In genomic region chr19:54208784-54209057, GRCh38 we compare ENCODE assay signal across 9 cellular contexts. TPM values are rescaled to one million over a fixed set of nuclear protein-coding genes. Genes with fewer than 3 reads are reported as not detected.
DNase-seq lines count a peak whose midpoint lies in the region; ATAC-seq and TF ChIP-seq lines count a peak whose summit lies in the region.
"Had no signal": no experiment of that assay in that cellular context is flagged by ENCODE, and none has a peak within 500 bp of the region (broad histone marks: within the 10 kb centered on the region; RNA-seq: fewer than 3 reads in every experiment).

No MANE protein-coding gene starts in this region.

- H3K79me2 ChIP-seq in trophoblast cell (ENCODE audit: control insufficient read depth, insufficient read depth, low read length, poor library complexity), result peaks cover 2% of the 10 kb centered on the region

- WGBS in endodermal cell (ENCODE audit: insufficient coverage in 1 of 2, insufficient read length in 1 of 2), 2 experiments, result 82 to 87% methylated on average over 7 to 8 of the region's 8 CpGs
- no CpG with 5 or more reads among the region's 8 CpGs for WGBS in trophoblast cell (ENCODE audit: extremely low coverage, insufficient coverage, insufficient read length)

- H3K79me1 ChIP-seq in trophoblast cell (ENCODE audit: low read length), result no peaks in the 10 kb centered on the region

- H3K14ac ChIP-seq in trophoblast cell (ENCODE audit: low read length), result no peak overlapping the region

- H3K36me3 ChIP-seq in Panc1 (ENCODE audit: control insufficient read depth, insufficient read depth, low read length) (peaks cover 21% of the 10 kb centered on the region), endodermal cell (ENCODE audit: control insufficient read depth, insufficient read depth, low read length) (peaks cover 40% of the 10 kb centered on the region), trophoblast cell (ENCODE audit: control insufficient read depth in 1 of 2, insufficient read depth in 2 of 2, low read length in 2 of 2) (peaks cover 45 to 65% of the 10 kb centered on the region in 2 experiments)

- no peak overlapping the region for H3K18ac ChIP-seq in trophoblast cell (ENCODE audit: low read length)

- BruUV-seq in Panc1 (replicated peaks; lab: Mats Ljungman, UMichigan), result no TSS peak

- no peak overlapping the region for H2AK5ac ChIP-seq in trophoblast cell (ENCODE audit: low read length)

- H3K9ac ChIP-seq in endodermal cell (ENCODE audit: extremely low read depth, low read length, poor library complexity, severe bottlenecking), result no peak overlapping the region
- no peak overlapping the region for H3K9ac ChIP-seq in trophoblast cell (ENCODE audit: low read length)

- H2BK12ac ChIP-seq in trophoblast cell (ENCODE audit: low read length), result no peak overlapping the region

- ATAC-seq in Panc1 (peak; percentile 32), HG02973 (IDR thresholded peaks at IDR 0.05; ENCODE audit: unreplicated experiment) (no peak), GM21825 (IDR thresholded peaks at IDR 0.05; ENCODE audit: unreplicated experiment) (no peak), GM19455 (IDR thresholded peaks at IDR 0.05; ENCODE audit: unreplicated experiment) (no peak)

- H2AFZ ChIP-seq in trophoblast cell (ENCODE audit: insufficient read depth, low read length, poor library complexity), result peak overlapping the region; percentile 23

- no peak overlapping the region for H3K4me3 Mint-ChIP-seq in endodermal cell

- CTCF ChIA-PET in Panc1 (lab: Charles Lee), result no interaction called here

- peaks cover 67% of the 10 kb centered on the region for H3K36me3 Mint-ChIP-seq in endodermal cell (ENCODE audit: low read depth)

- H3K9me3 ChIP-seq in Panc1 (ENCODE audit: control insufficient read depth, insufficient read depth, low read depth, low read length) (no peaks in the 10 kb centered on the region), endodermal cell (ENCODE audit: control insufficient read depth, low read length) (no peaks in the 10 kb centered on the region), trophoblast cell (ENCODE audit: insufficient read depth, low read depth, low read length) (no peaks in the 10 kb centered on the region)

- in situ Hi-C loops in Panc1 (cut with HindIII; ENCODE audit: low pct_unique_long_range_greater_than_20kb, low sequenced_read_pairs), result no loop called here

- H4K91ac ChIP-seq in trophoblast cell (ENCODE audit: low read depth, low read length), result no peak overlapping the region

- no peak overlapping the region for H2BK120ac ChIP-seq in trophoblast cell (ENCODE audit: insufficient read depth, low read length, poor library complexity)

- H3K27ac ChIP-seq in Panc1 (ENCODE audit: low read length) (peak overlapping the region; percentile 64; the same call in 1 of the 2 replicates), endodermal cell (ENCODE audit: low read depth, low read length) (peak overlapping the region; percentile 52), trophoblast cell (ENCODE audit: low read depth, low read length) (no peak overlapping the region)

- POLR2A ChIA-PET in Panc1 (lab: Charles Lee), result no interaction called here

- no peak overlapping the region for H3K4me2 ChIP-seq in trophoblast cell (ENCODE audit: low read length)

- H4K8ac ChIP-seq in trophoblast cell (ENCODE audit: low read depth, low read length), result no peak overlapping the region

- no peak overlapping the region for H3K4ac ChIP-seq in trophoblast cell (ENCODE audit: low read depth, low read length)

- no peaks in the 10 kb centered on the region for H3K9me3 Mint-ChIP-seq in endodermal cell

- H3K27me3 Mint-ChIP-seq in endodermal cell (ENCODE audit: insufficient read depth), result no peaks in the 10 kb centered on the region

- H3K27ac Mint-ChIP-seq in endodermal cell, result peak overlapping the region; percentile 91

- no peaks in the 10 kb centered on the region for H3K27me3 ChIP-seq in Panc1 (ENCODE audit: control insufficient read depth, insufficient read depth, low read length)
- H3K27me3 ChIP-seq in endodermal cell (ENCODE audit: control insufficient read depth, insufficient read depth, low read length, poor library complexity, severe bottlenecking), result no peaks in the 10 kb centered on the region
- H3K27me3 ChIP-seq in trophoblast cell (ENCODE audit: insufficient read depth, low read length), result no peaks in the 10 kb centered on the region

- peaks cover 31% of the 10 kb centered on the region for H3K4me1 Mint-ChIP-seq in endodermal cell

- H3K23ac ChIP-seq in trophoblast cell (ENCODE audit: low read length), result no peak overlapping the region

- H4K12ac ChIP-seq in trophoblast cell (ENCODE audit: low read depth, low read length), result no peak overlapping the region

- DNase-seq in DMS53 treated with DMSO at 0.1 percent for 48 hours (lab: John Stamatoyannopoulos, UW; ENCODE audit: unreplicated experiment), result peak; percentile 24
- DNase-seq in Panc1 (ENCODE audit: low read depth, low spot score), result no peak
- no peak for DNase-seq in endodermal cell
- peak in 1 of 2 donors; percentile 32 for DNase-seq in trophoblast cell
- no peak for DNase-seq in iPS-NIHi7 (ENCODE audit: extremely low spot score)

- H3K4me1 ChIP-seq in Panc1 (ENCODE audit: control insufficient read depth, insufficient read depth, low read length) (peaks cover 72% of the 10 kb centered on the region), endodermal cell (ENCODE audit: control insufficient read depth, insufficient read depth, low read length) (peaks cover 15% of the 10 kb centered on the region), trophoblast cell (ENCODE audit: control insufficient read depth in 1 of 2, insufficient read depth in 2 of 2, low read length in 2 of 2) (peaks cover 13 to 21% of the 10 kb centered on the region in 2 experiments)

- H3K4me3 ChIP-seq in Panc1 (ENCODE audit: low read depth in 2 of 2, low read length in 2 of 2) (no peak overlapping the region), endodermal cell (ENCODE audit: low read length) (no peak overlapping the region), trophoblast cell (ENCODE audit: low read depth, low read length) (no peak overlapping the region)

- TF ChIP-seq CTCF in Panc1 (IDR thresholded peaks at IDR 0.05) (no peak), endodermal cell (conservative IDR thresholded peaks at IDR 0.05) (no peak)

- H2BK5ac ChIP-seq in trophoblast cell (ENCODE audit: low read depth, low read length, poor library complexity), result no peak overlapping the region

- intact Hi-C loops in Panc1 (cut with micrococcal nuclease; ENCODE audit: unreplicated experiment), result no loop called here

RNA-seq across cellular contexts. Expression of gene RPS9, which starts 8.1 kb away (rescaled TPM):
- total RNA-seq in Panc1 (2021; ENCODE audit: unreplicated experiment), result 823 TPM
- 1,638 TPM for polyA plus RNA-seq in Panc1 (2012; ENCODE audit: insufficient read length)
- 1,000 to 10,000 TPM; 1,302 to 1,460 TPM for total RNA-seq in endodermal cell
- 1,601 TPM for polyA plus RNA-seq in endodermal cell (2013, experiment 1 of 2)
- polyA plus RNA-seq in endodermal cell (2013, experiment 2 of 2), result 1,537 TPM
- 1,462 and 1,531 TPM in 2 replicates for polyA plus RNA-seq in trophoblast cell (2013)

RNA-seq across cellular contexts. Expression of gene LILRB3, which starts 14.1 kb away (rescaled TPM):
- 0.18 TPM for total RNA-seq in Panc1 (2021; ENCODE audit: unreplicated experiment)
- 0.47 TPM for polyA plus RNA-seq in Panc1 (2012; ENCODE audit: insufficient read length)
- not detected for total RNA-seq in endodermal cell
- not detected for polyA plus RNA-seq in endodermal cell (2013, experiment 1 of 2)
- not detected for polyA plus RNA-seq in endodermal cell (2013, experiment 2 of 2)
- 0.33 and 0.50 TPM in 2 replicates for polyA plus RNA-seq in trophoblast cell (2013)
- total RNA-seq: renal cortical epithelial cell had no signal

RNA-seq across cellular contexts. Expression of gene TSEN34, which starts 17.6 kb away (rescaled TPM):
- total RNA-seq in Panc1 (2021; ENCODE audit: unreplicated experiment) (194 TPM), endodermal cell (10 to 100 TPM; 26.0 to 27.5 TPM)
- polyA plus RNA-seq in Panc1 (2012; ENCODE audit: insufficient read length), result 160 TPM
- polyA plus RNA-seq in endodermal cell (2013, experiment 1 of 2), result 47.2 TPM
- polyA plus RNA-seq in endodermal cell (2013, experiment 2 of 2), result 44.8 TPM
- 73.3 and 75.2 TPM in 2 replicates for polyA plus RNA-seq in trophoblast cell (2013)

RNA-seq across cellular contexts. Expression of gene MBOAT7, which starts 19.3 kb away (rescaled TPM):
- 264 TPM for total RNA-seq in Panc1 (2021; ENCODE audit: unreplicated experiment)
- 301 TPM for polyA plus RNA-seq in Panc1 (2012; ENCODE audit: insufficient read length)
- 100 to 1,000 TPM; 126 to 131 TPM for total RNA-seq in endodermal cell
- 99.2 TPM for polyA plus RNA-seq in endodermal cell (2013, experiment 1 of 2)
- polyA plus RNA-seq in endodermal cell (2013, experiment 2 of 2), result 87.1 TPM
- 289 and 304 TPM in 2 replicates for polyA plus RNA-seq in trophoblast cell (2013)

RNA-seq across cellular contexts. Expression of gene LILRA6, which starts 33.9 kb away (rescaled TPM):
- 0.08 TPM for total RNA-seq in Panc1 (2021; ENCODE audit: unreplicated experiment)
- polyA plus RNA-seq in Panc1 (2012; ENCODE audit: insufficient read length), result not detected
- not detected for total RNA-seq in endodermal cell
- polyA plus RNA-seq in endodermal cell (2013, experiment 1 of 2), result not detected
- polyA plus RNA-seq in endodermal cell (2013, experiment 2 of 2), result not detected
- 0.08 and 0.14 TPM in 2 replicates for polyA plus RNA-seq in trophoblast cell (2013)
- total RNA-seq: renal cortical epithelial cell had no signal
